In genomic region chr13:46685006-46685730, GRCh38 we compare ENCODE assay signal across 14 cellular contexts.
DNase-seq lines count a peak whose midpoint lies in the region; ATAC-seq and TF ChIP-seq lines count a peak whose summit lies in the region.
"Had no signal": no experiment of that assay in that cellular context is flagged by ENCODE, and none has a peak within 500 bp of the region (broad histone marks: within the 10 kb centered on the region; RNA-seq: fewer than 3 reads in every experiment).

No MANE protein-coding gene starts in this region.

- H3K27ac ChIP-seq in iPS-18a (ENCODE audit: low read length) (peak overlapping the region; percentile 40), trophoblast cell (ENCODE audit: low read depth, low read length) (peak overlapping the region; percentile 82)
- H3K27ac ChIP-seq: colonic mucosa had no signal

- H3K4me3 ChIP-seq in Caco-2 (ENCODE audit: low read depth, low read length) (no peak overlapping the region), iPS-18a (ENCODE audit: low read length) (no peak overlapping the region), trophoblast cell (ENCODE audit: low read depth, low read length) (no peak overlapping the region)
- H3K4me3 ChIP-seq: colonic mucosa had no signal

- no peak overlapping the region for H3K23ac ChIP-seq in trophoblast cell (ENCODE audit: low read length)

- peak; percentile 7; the same call in 1 of the 2 replicates for ATAC-seq in WTC11
- no peak for ATAC-seq in stimulated activated naive CD8-positive, alpha-beta T cell treated with anti-CD3 and anti-CD28 coated beads, Interleukin-15, Interleukin-2, amounts not matched to agents 100 U/mL and 50 U/mL, for 24 hours

- peak overlapping the region; percentile 61 for H3K14ac ChIP-seq in trophoblast cell (ENCODE audit: low read length)

- peak overlapping the region; percentile 86 for H2BK5ac ChIP-seq in trophoblast cell (ENCODE audit: low read depth, low read length, poor library complexity)

- no peaks in the 10 kb centered on the region for H3K79me2 ChIP-seq in trophoblast cell (ENCODE audit: control insufficient read depth, insufficient read depth, low read length, poor library complexity)

- no peaks in the 10 kb centered on the region for H3K27me3 Mint-ChIP-seq in Caco-2 (ENCODE audit: insufficient read depth, unreplicated experiment)
- H3K27me3 Mint-ChIP-seq in WTC11 (ENCODE audit: low read depth), result no peaks in the 10 kb centered on the region

- CTCF ChIA-PET in Caco-2 (lab: Charles Lee) (interaction anchor here (0.8 to 1.1 kb wide), 5 partner anchors 25 to 364 kb away, joined by 3 to 4 read pairs (median 4); no protein-coding TSS in a partner anchor), WTC11 (lab: Charles Lee) (interaction anchor here (1.2 to 1.4 kb wide), 2 partner anchors 16 to 18 kb away, joined by 5 to 7 read pairs; no protein-coding TSS in a partner anchor)

- DNase-seq in Caco-2, result no peak
- DNase-seq in WTC11 (ENCODE audit: low spot score), result no peak
- peak; percentile 65 to 84 for DNase-seq in trophoblast cell
- no peak for DNase-seq in NCI-H1105 (lab: John Stamatoyannopoulos, UW)
- no peak for DNase-seq in NCI-H2227 (lab: John Stamatoyannopoulos, UW; ENCODE audit: unreplicated experiment)
- DNase-seq in stimulated activated naive CD8-positive, alpha-beta T cell treated with anti-CD3 and anti-CD28 coated beads, Interleukin-15, Interleukin-2, amounts not matched to agents 100 U/mL and 50 U/mL, for 24 hours, result no peak
- no peak for DNase-seq in LoVo (ENCODE audit: low spot score)
- DNase-seq: activated CD4-positive, alpha-beta T cell treated with anti-CD3 and anti-CD28 coated beads, Interleukin-2, amount 50 U/mL, for 48 hours; colonic mucosa; hypothalamus; left colon; NCI-H526 treated with DMSO at 0.1 percent for 48 hours had no signal

- no peak overlapping the region for H4K12ac ChIP-seq in trophoblast cell (ENCODE audit: low read depth, low read length)

- peak overlapping the region; percentile 43 for H4K8ac ChIP-seq in trophoblast cell (ENCODE audit: low read depth, low read length)

- peak overlapping the region; percentile 70 for H2BK120ac ChIP-seq in trophoblast cell (ENCODE audit: insufficient read depth, low read length, poor library complexity)

- intact Hi-C loops in Caco-2 (cut with micrococcal nuclease; ENCODE audit: unreplicated experiment), result loop anchor here (2.0 kb wide), 1 partner anchor 134 kb away; no protein-coding TSS in a partner anchor

- peaks cover 72% of the 10 kb centered on the region for H3K4me1 ChIP-seq in Caco-2
- H3K4me1 ChIP-seq in iPS-18a (ENCODE audit: control insufficient read depth, low read depth, low read length), result peaks cover 36% of the 10 kb centered on the region
- H3K4me1 ChIP-seq in trophoblast cell (ENCODE audit: control insufficient read depth in 1 of 2, insufficient read depth in 2 of 2, low read length in 2 of 2), result peaks cover 14 to 16% of the 10 kb centered on the region in 2 experiments
- H3K4me1 ChIP-seq: colonic mucosa had no signal

- H3K4ac ChIP-seq in trophoblast cell (ENCODE audit: low read depth, low read length), result no peak overlapping the region

- H3K9me3 ChIP-seq in Caco-2, result no peaks in the 10 kb centered on the region
- H3K9me3 ChIP-seq in iPS-18a (ENCODE audit: control insufficient read depth, low read depth, low read length), result no peaks in the 10 kb centered on the region
- H3K9me3 ChIP-seq in trophoblast cell (ENCODE audit: insufficient read depth, low read depth, low read length), result no peaks in the 10 kb centered on the region
- H3K9me3 ChIP-seq: colonic mucosa had no signal

- no peak overlapping the region for H3K4me2 ChIP-seq in trophoblast cell (ENCODE audit: low read length)

- H3K27ac Mint-ChIP-seq in Caco-2 (ENCODE audit: unreplicated experiment) (peak overlapping the region; percentile 92), WTC11 (peak overlapping the region; percentile 93)
- H3K27ac Mint-ChIP-seq: activated T-helper 1 cell treated with anti-CD3 and anti-CD28 coated beads, Interleukin-12 subunit alpha, Interleukin-12 subunit beta, Interleukin-2, Interleukin-4 antibody, amounts not matched to agents 30 ng/mL and 10 ng/mL and 1 ng/mL, durations not matched to agents 14 hours and 24 hours and 36 hours had no signal

- H3K4me1 Mint-ChIP-seq in Caco-2 (ENCODE audit: low read depth, unreplicated experiment) (peaks cover 32% of the 10 kb centered on the region), WTC11 (peaks cover 58% of the 10 kb centered on the region)

- peaks cover 8% of the 10 kb centered on the region for H3K79me1 ChIP-seq in trophoblast cell (ENCODE audit: low read length)

- TSS peak; percentile 45 for BruUV-seq in Caco-2 (replicated peaks; lab: Mats Ljungman, UMichigan)

- H3K9me3 Mint-ChIP-seq in Caco-2 (ENCODE audit: unreplicated experiment) (no peaks in the 10 kb centered on the region), WTC11 (no peaks in the 10 kb centered on the region)
- H3K9me3 Mint-ChIP-seq: activated T-helper 1 cell treated with anti-CD3 and anti-CD28 coated beads, Interleukin-12 subunit alpha, Interleukin-12 subunit beta, Interleukin-2, Interleukin-4 antibody, amounts not matched to agents 30 ng/mL and 10 ng/mL and 1 ng/mL, durations not matched to agents 14 hours and 24 hours and 36 hours had no signal

- POLR2A ChIA-PET in Caco-2 (lab: Charles Lee), result interaction anchor here (0.6 to 0.9 kb wide), 3 partner anchors 19 to 82 kb away, joined by 3 to 14 read pairs (median 4); no protein-coding TSS in a partner anchor
- POLR2A ChIA-PET in WTC11 (lab: Charles Lee), result no interaction called here

- H3K36me3 ChIP-seq in Caco-2 (ENCODE audit: control insufficient read depth, insufficient read depth, low read length), result no peaks in the 10 kb centered on the region
- no peaks in the 10 kb centered on the region for H3K36me3 ChIP-seq in iPS-18a (ENCODE audit: control insufficient read depth, low read depth, low read length)
- peaks cover 0 to 4% of the 10 kb centered on the region in 2 experiments for H3K36me3 ChIP-seq in trophoblast cell (ENCODE audit: control insufficient read depth in 1 of 2, insufficient read depth in 2 of 2, low read length in 2 of 2)
- H3K36me3 ChIP-seq: colonic mucosa had no signal

- H3K36me3 Mint-ChIP-seq in Caco-2 (ENCODE audit: insufficient read depth, unreplicated experiment) (peaks cover 21% of the 10 kb centered on the region), WTC11 (0 out of 2 replicates have a peak, but pooled peaks cover 4% of the 10 kb centered on the region)

- WGBS in trophoblast cell (ENCODE audit: extremely low coverage, insufficient coverage, insufficient read length), result no CpG with 5 or more reads among the region's 10 CpGs

- H3K9ac ChIP-seq in iPS-18a (ENCODE audit: low read length) (no peak overlapping the region), trophoblast cell (ENCODE audit: low read length) (no peak overlapping the region)

- H4K91ac ChIP-seq in trophoblast cell (ENCODE audit: low read depth, low read length), result peak overlapping the region; percentile 70

- H3K18ac ChIP-seq in trophoblast cell (ENCODE audit: low read length), result peak overlapping the region; percentile 84

- H3K27me3 ChIP-seq in Caco-2 (replicated peaks; ENCODE audit: control insufficient read depth, insufficient read depth, low read length), result no peaks in the 10 kb centered on the region
- no peaks in the 10 kb centered on the region for H3K27me3 ChIP-seq in iPS-18a (ENCODE audit: control insufficient read depth, insufficient read depth, low read length)
- H3K27me3 ChIP-seq in trophoblast cell (ENCODE audit: insufficient read depth, low read length), result no peaks in the 10 kb centered on the region
- H3K27me3 ChIP-seq: colonic mucosa had no signal

- TF ChIP-seq CTCF in Caco-2 (IDR thresholded peaks at IDR 0.05; ENCODE audit: insufficient read depth in 1 of 2, low read depth in 1 of 2, low read length in 1 of 2, severe bottlenecking in 1 of 2, unreplicated experiment in 1 of 2) (no peak), WTC11 (IDR thresholded peaks at IDR 0.05) (no peak)

- no peak overlapping the region for H2AFZ ChIP-seq in trophoblast cell (ENCODE audit: insufficient read depth, low read length, poor library complexity)

- H2BK12ac ChIP-seq in trophoblast cell (ENCODE audit: low read length), result peak overlapping the region; percentile 46

- H2AK5ac ChIP-seq in trophoblast cell (ENCODE audit: low read length), result peak overlapping the region; percentile 5

- H3K4me3 Mint-ChIP-seq in Caco-2 (ENCODE audit: unreplicated experiment), result peak overlapping the region; percentile 71
- no peak overlapping the region for H3K4me3 Mint-ChIP-seq in WTC11
- H3K4me3 Mint-ChIP-seq: activated T-helper 1 cell treated with anti-CD3 and anti-CD28 coated beads, Interleukin-12 subunit alpha, Interleukin-12 subunit beta, Interleukin-2, Interleukin-4 antibody, amounts not matched to agents 30 ng/mL and 10 ng/mL and 1 ng/mL, durations not matched to agents 14 hours and 24 hours and 36 hours had no signal

TF ChIP-seq in WTC11, 78 proteins besides CTCF, POLR2A, EP300 and RAD21 (continues in another document):
- TF ChIP-seq MXD4 (CRISPR knock-in tag; IDR thresholded peaks at IDR 0.05; ENCODE audit: borderline replicate concordance) (no peak), ZNF425 (CRISPR knock-in tag; conservative IDR thresholded peaks at IDR 0.05) (no peak)

Comparison
In these comparisons a context has a peak if more than half of its experiments do, and no peak if none do; other contexts are left out.
1. DNase-seq: peak in trophoblast cell (2 of 2); none in Caco-2 (0 of 2), WTC11 (single experiment), NCI-H1105 (single experiment), NCI-H2227 (single experiment), stimulated activated naive CD8-positive, alpha-beta T cell treated with anti-CD3 and anti-CD28 coated beads, Interleukin-15, Interleukin-2, amounts not matched to agents 100 U/mL and 50 U/mL, for 24 hours (single experiment) and LoVo (single experiment).